ENCODE assay signal across 24 cellular contexts in genomic region chr10:105675333-105675732, GRCh38.
"Had no signal": no experiment of that assay in that cellular context is flagged by ENCODE, and none has a peak within 500 bp of the region (broad histone marks: within the 10 kb centered on the region; RNA-seq: fewer than 3 reads in every experiment).

No MANE protein-coding gene starts in this region.

- H3K36me3 ChIP-seq: colonic mucosa, gastrocnemius medialis, lower lobe of right lung, ovary, sigmoid colon, stomach, tibial nerve, upper lobe of left lung had no signal

- H3K4me1 ChIP-seq: colonic mucosa, gastrocnemius medialis, lower lobe of right lung, psoas muscle, tibial nerve, upper lobe of left lung had no signal

- H3K27ac Mint-ChIP-seq: dendritic cell treated with granulocyte-macrophage colony-stimulating factor and Interleukin-4, amounts not matched to agents 40 ng/mL and 50 ng/mL, for 4 days; endodermal cell; natural killer cell; stimulated activated effector memory CD8-positive, alpha-beta T cell treated with anti-CD3 and anti-CD28 coated beads, Interleukin-12 subunit alpha, Interleukin-12 subunit beta, amount 100 ng/mL, for 72 hours had no signal

- H3K9me3 ChIP-seq: colonic mucosa, lower lobe of right lung, ovary had no signal

- H3K36me3 Mint-ChIP-seq: stimulated activated effector memory CD8-positive, alpha-beta T cell treated with anti-CD3 and anti-CD28 coated beads, Interleukin-12 subunit alpha, Interleukin-12 subunit beta, amount 100 ng/mL, for 72 hours had no signal

- H3K4me1 Mint-ChIP-seq: natural killer cell; stimulated activated effector memory CD8-positive, alpha-beta T cell treated with anti-CD3 and anti-CD28 coated beads, Interleukin-12 subunit alpha, Interleukin-12 subunit beta, amount 100 ng/mL, for 72 hours had no signal

- DNase-seq: colonic mucosa; effector CD8-positive, alpha-beta T cell; endodermal cell; foreskin fibroblast; gastrocnemius medialis; head of caudate nucleus; left ventricle myocardium superior; lower lobe of right lung; natural killer cell; occipital lobe; ovary; posterior cingulate gyrus; psoas muscle; right cardiac atrium; sigmoid colon; stimulated activated CD4-positive, alpha-beta T cell treated with anti-CD3 and anti-CD28 coated beads, Interleukin-2, amount 100 ng/mL, for 24 hours; stimulated activated CD4-positive, alpha-beta T cell treated with anti-CD3 and anti-CD28 coated beads, Interleukin-4, amount 100 ng/mL, for 24 hours; stimulated activated naive CD4-positive, alpha-beta T cell treated with Interleukin-2 at 50 U/mL for 16 hours; stomach; upper lobe of left lung had no signal

- H3K27me3 ChIP-seq: colonic mucosa, gastrocnemius medialis, ovary, sigmoid colon, stomach, tibial nerve, upper lobe of left lung had no signal

- H3K27me3 Mint-ChIP-seq: dendritic cell treated with granulocyte-macrophage colony-stimulating factor and Interleukin-4, amounts not matched to agents 40 ng/mL and 50 ng/mL, for 4 days had no signal

- H3K4me3 Mint-ChIP-seq: dendritic cell treated with granulocyte-macrophage colony-stimulating factor and Interleukin-4, amounts not matched to agents 40 ng/mL and 50 ng/mL, for 4 days; endodermal cell; natural killer cell; stimulated activated effector memory CD8-positive, alpha-beta T cell treated with anti-CD3 and anti-CD28 coated beads, Interleukin-12 subunit alpha, Interleukin-12 subunit beta, amount 100 ng/mL, for 72 hours had no signal

- H3K27ac ChIP-seq: colonic mucosa, epithelial cell of prostate, gastrocnemius medialis, lower lobe of right lung, ovary, psoas muscle, sigmoid colon, stomach, tibial nerve, upper lobe of left lung had no signal

- H3K4me3 ChIP-seq: colonic mucosa, gastrocnemius medialis, lower lobe of right lung, ovary, psoas muscle, sigmoid colon, stomach, tibial nerve, upper lobe of left lung had no signal
